ENCODE assay signal across 9 cellular contexts in the genomic region with DNA sequence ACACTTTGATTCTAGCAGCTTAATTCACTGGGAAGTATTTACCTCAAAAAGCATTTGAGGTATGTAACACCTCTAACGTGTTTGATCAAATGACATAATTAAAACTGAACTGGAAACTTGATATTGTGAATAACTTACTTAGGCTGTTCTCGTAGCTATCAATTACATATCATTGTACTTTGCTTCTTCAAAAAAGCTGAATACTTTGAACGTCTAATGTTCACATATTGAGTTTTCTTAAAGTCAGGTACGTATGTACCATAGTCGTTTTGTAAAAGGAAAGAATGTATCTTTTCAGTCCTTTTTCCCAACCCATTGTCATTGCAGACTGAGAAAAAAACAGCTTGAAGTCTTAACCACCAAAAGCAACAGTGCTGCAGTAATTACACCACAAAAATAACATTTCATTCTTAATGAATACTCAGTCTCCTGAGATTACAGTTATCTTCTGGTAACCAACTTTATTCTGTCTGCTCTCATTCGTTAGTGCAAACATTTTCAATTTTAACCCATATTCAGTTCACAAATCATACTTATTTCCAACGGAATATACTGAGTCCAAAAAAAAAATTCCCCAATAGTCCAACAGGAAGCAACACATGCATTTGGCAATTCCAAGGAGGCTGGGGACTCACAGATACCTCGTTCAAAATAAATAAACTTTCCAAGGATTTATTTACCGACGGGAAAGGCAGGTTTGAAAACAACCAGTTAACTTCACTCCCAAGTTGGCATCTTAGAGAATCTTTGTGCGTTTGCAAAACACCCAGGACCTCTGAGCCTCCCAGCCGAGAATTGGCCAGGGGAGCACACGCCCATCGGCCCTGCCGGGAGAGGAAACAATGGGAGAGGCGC. TPM values are rescaled to one million over a fixed set of nuclear protein-coding genes. Genes with fewer than 3 reads are reported as not detected.
DNase-seq lines count a peak whose midpoint lies in the region; ATAC-seq, FAIRE-seq and TF ChIP-seq lines count a peak whose summit lies in the region.
"Had no signal": no experiment of that assay in that cellular context is flagged by ENCODE, and none has a peak within 500 bp of the region (broad histone marks: within the 10 kb centered on the region; RNA-seq: fewer than 3 reads in every experiment).

No MANE protein-coding gene starts in this region.

- no peak overlapping the region for H3K27ac Mint-ChIP-seq in activated CD8-positive, alpha-beta T cell treated with anti-CD3 and anti-CD28 coated beads, Interleukin-2, amount 10 ng/mL, durations not matched to agents 7 days and 5 days

- no peak for ATAC-seq in activated CD8-positive, alpha-beta T cell treated with anti-CD3 and anti-CD28 coated beads, Interleukin-2, amount 10 ng/mL, durations not matched to agents 7 days and 5 days

- CTCF ChIA-PET in activated CD8-positive, alpha-beta T cell treated with anti-CD3 and anti-CD28 coated beads, Interleukin-2, amount 10 ng/mL, durations not matched to agents 7 days and 5 days (lab: Charles Lee), result interaction anchor here (1.0 to 3.6 kb wide), 5 partner anchors 13 to 305 kb away, joined by 3 to 18 read pairs (median 4); no protein-coding TSS in a partner anchor

- H3K4me3 ChIP-seq in iPS-20b (ENCODE audit: low read length), result peak overlapping the region; percentile 92
- H3K4me3 ChIP-seq in stomach, result peak overlapping the region; percentile 77 to 89 (median 80)

- H3K36me3 Mint-ChIP-seq in activated CD8-positive, alpha-beta T cell treated with anti-CD3 and anti-CD28 coated beads, Interleukin-2, amount 10 ng/mL, durations not matched to agents 7 days and 5 days (ENCODE audit: low read depth), result no peaks in the 10 kb centered on the region

- TF ChIP-seq POLR2A in stomach (IDR thresholded peaks at IDR 0.05), result no peak

- peak overlapping the region; percentile 86 for H3K9ac ChIP-seq in iPS-20b (ENCODE audit: low read depth, low read length)

- H3K9me3 Mint-ChIP-seq in activated CD8-positive, alpha-beta T cell treated with anti-CD3 and anti-CD28 coated beads, Interleukin-2, amount 10 ng/mL, durations not matched to agents 7 days and 5 days (ENCODE audit: insufficient read depth), result no peaks in the 10 kb centered on the region

- TF ChIP-seq CTCF in stomach (IDR thresholded peaks at IDR 0.05), result no peak

- H3K9me3 ChIP-seq in iPS-20b (ENCODE audit: insufficient read depth, low read depth, low read length), result no peaks in the 10 kb centered on the region
- no peaks in the 10 kb centered on the region for H3K9me3 ChIP-seq in stomach

- POLR2A ChIA-PET in activated CD8-positive, alpha-beta T cell treated with anti-CD3 and anti-CD28 coated beads, Interleukin-2, amount 10 ng/mL, durations not matched to agents 7 days and 5 days (lab: Charles Lee), result interaction anchor here (0.6 kb wide), 1 partner anchor 311 kb away, joined by 3 read pairs; no protein-coding TSS in a partner anchor

- H3K27me3 Mint-ChIP-seq in activated CD8-positive, alpha-beta T cell treated with anti-CD3 and anti-CD28 coated beads, Interleukin-2, amount 10 ng/mL, durations not matched to agents 7 days and 5 days (ENCODE audit: low read depth), result peaks cover 58% of the 10 kb centered on the region

- peaks cover 9% of the 10 kb centered on the region for H3K4me1 Mint-ChIP-seq in activated CD8-positive, alpha-beta T cell treated with anti-CD3 and anti-CD28 coated beads, Interleukin-2, amount 10 ng/mL, durations not matched to agents 7 days and 5 days (ENCODE audit: low read depth)

- FAIRE-seq in HTR-8/SVneo (lab: Jason Lieb, UNC) (peak; percentile 28), GM19239 (lab: Jason Lieb, UNC) (no peak)

- H3K27me3 ChIP-seq in iPS-20b (ENCODE audit: insufficient read depth, low read length) (no peaks in the 10 kb centered on the region), stomach (peaks cover 0 to 57% (median 16%) of the 10 kb centered on the region in 3 donors)

- 23 to 26% (median 24%) methylated on average over 16 of the region's 16 CpGs for whole genome bisulfite sequencing in stomach, 5 donors

- TF ChIP-seq EP300 in stomach (IDR thresholded peaks at IDR 0.05), result no peak

- H3K27ac ChIP-seq in iPS-20b (ENCODE audit: low read length) (peak overlapping the region; percentile 61), stomach (peak overlapping the region in 4 of 5 donors; percentile 18 to 89 (median 86))
- H3K27ac ChIP-seq: 22Rv1 had no signal

- intact Hi-C loops in stomach (cut with DNase I; ENCODE audit: low total_unique reads), result no loop called here

- peak overlapping the region; percentile 74 for H3K4me3 Mint-ChIP-seq in activated CD8-positive, alpha-beta T cell treated with anti-CD3 and anti-CD28 coated beads, Interleukin-2, amount 10 ng/mL, durations not matched to agents 7 days and 5 days

- DNase-seq in DMS 273 (lab: John Stamatoyannopoulos, UW; ENCODE audit: unreplicated experiment), result peak; percentile 73
- DNase-seq in DMS 273 treated with DMSO at 0.1 percent for 48 hours (lab: John Stamatoyannopoulos, UW), result no peak
- DNase-seq in HTR-8/SVneo (ENCODE audit: insufficient read length, low spot score), result peak; percentile 28
- no peak for DNase-seq in activated CD8-positive, alpha-beta T cell treated with anti-CD3 and anti-CD28 coated beads, Interleukin-2, amount 10 ng/mL, durations not matched to agents 7 days and 5 days
- no peak for DNase-seq in stomach
- DNase-seq in GM19239 (ENCODE audit: insufficient read length, low spot score), result no peak
- DNase-seq in anterior cingulate cortex (lab: John Stamatoyannopoulos, UW), result no peak

- H3K4me1 ChIP-seq in iPS-20b (ENCODE audit: insufficient read depth, low read length) (peaks cover 36% of the 10 kb centered on the region; the same call in 1 of the 2 replicates), stomach (peaks cover 3 to 18% (median 15%) of the 10 kb centered on the region in 4 donors)

- H3K36me3 ChIP-seq in iPS-20b (ENCODE audit: insufficient read depth, low read depth, low read length), result no peaks in the 10 kb centered on the region
- H3K36me3 ChIP-seq in stomach, result no peaks in the 10 kb centered on the region

RNA-seq across cellular contexts. Expression of a gene that starts 1.1 kb away (rescaled TPM):
- total RNA-seq in activated CD8-positive, alpha-beta T cell treated with anti-CD3 and anti-CD28 coated beads, Interleukin-2, amount 10 ng/mL, durations not matched to agents 7 days and 5 days, result under 1 TPM; 0.11 to 0.50 TPM
- 10 to 100 TPM in 2 of 5 donors, 1 to 10 TPM in 2, not detected in 1; 2.3 to 50.9 (median 8.4) TPM for total RNA-seq in stomach
- polyA plus RNA-seq in stomach, result 10 to 100 TPM in 2 of 3 donors, 1 to 10 TPM in 1; 5.7 to 12.7 (median 12.2) TPM

Comparison
In these comparisons a context has a peak if more than half of its experiments do, and no peak if none do; other contexts are left out.
1. DNase-seq: peak in DMS 273 (single experiment) and HTR-8/SVneo (single experiment); none in DMS 273 treated with DMSO at 0.1 percent for 48 hours (single experiment), activated CD8-positive, alpha-beta T cell treated with anti-CD3 and anti-CD28 coated beads, Interleukin-2, amount 10 ng/mL, durations not matched to agents 7 days and 5 days (single experiment), stomach (single experiment), GM19239 (single experiment) and anterior cingulate cortex (0 of 58).